ENCODE assay signal across 1 cellular context in the genomic region with DNA sequence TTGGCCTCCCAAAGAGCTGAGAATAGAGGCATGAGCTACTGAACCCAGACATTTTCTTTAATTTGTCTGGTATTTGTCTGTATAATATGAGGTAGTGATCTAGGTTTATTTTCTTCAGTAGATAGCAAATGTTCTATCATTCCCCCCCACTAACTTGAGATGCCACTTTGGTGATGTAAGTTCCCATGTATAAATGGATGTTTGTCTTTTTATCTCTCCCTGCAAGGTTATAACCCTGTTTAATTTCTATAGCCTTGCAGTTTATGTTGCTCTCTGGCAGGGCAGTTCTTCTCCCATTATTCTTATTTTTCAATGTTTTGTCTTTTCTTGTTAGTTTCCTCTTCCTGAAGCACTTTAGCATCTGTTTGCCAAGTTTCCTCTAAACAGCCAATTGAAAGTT.
TF ChIP-seq lines count a peak whose summit lies in the region.

No MANE protein-coding gene starts in this region.

TF ChIP-seq in IMR-90, 13 proteins besides CTCF, POLR2A, EP300 and RAD21:
- no peak for TF ChIP-seq CHD1 (IDR thresholded peaks at IDR 0.05; ENCODE audit: low read depth, low read length)
- no peak for TF ChIP-seq MXI1 (IDR thresholded peaks at IDR 0.05; ENCODE audit: borderline replicate concordance, low read depth, low read length)
- no peak for TF ChIP-seq CEBPB (IDR thresholded peaks at IDR 0.05; ENCODE audit: low read depth, low read length)
- no peak for TF ChIP-seq BHLHE40 (IDR thresholded peaks at IDR 0.05; ENCODE audit: low read depth, low read length)
- TF ChIP-seq ELK1 (IDR thresholded peaks at IDR 0.05; ENCODE audit: borderline replicate concordance, low read depth, low read length) = no peak
- TF ChIP-seq USF2 (IDR thresholded peaks at IDR 0.05; ENCODE audit: low read depth, low read length) = no peak
- no peak for TF ChIP-seq RCOR1 (IDR thresholded peaks at IDR 0.05; ENCODE audit: insufficient replicate concordance, low read length)
- TF ChIP-seq RFX5 (IDR thresholded peaks at IDR 0.05; ENCODE audit: low read depth, low read length) = no peak
